In genomic region chr12:2578191-2578590, GRCh38 we compare ENCODE assay signal across 9 cellular contexts.
"Had no signal": no experiment of that assay in that cellular context is flagged by ENCODE, and none has a peak within 500 bp of the region (broad histone marks: within the 10 kb centered on the region; RNA-seq: fewer than 3 reads in every experiment).

No MANE protein-coding gene starts in this region.

- H3K36me3 Mint-ChIP-seq: IgD-negative memory B cell had no signal

- H3K36me3 ChIP-seq: HAP-1 had no signal

- H2AFZ ChIP-seq: GM23248 had no signal

- H3K27ac Mint-ChIP-seq: HFFc6, IgD-negative memory B cell had no signal

- H3K4me3 Mint-ChIP-seq: HFFc6, IgD-negative memory B cell had no signal

- H3K9ac ChIP-seq: GM23248 had no signal

- H3K4me1 ChIP-seq: HAP-1 had no signal

- H3K4me3 ChIP-seq: GM23248, HAP-1 had no signal

- H3K27ac ChIP-seq: GM23248, HL-60 had no signal

- H3K9me3 Mint-ChIP-seq: HFFc6, IgD-negative memory B cell had no signal

- DNase-seq: GM23248, GOT3, H7, HFFc6 had no signal

- ATAC-seq: HCT116, HepG2 had no signal

- H3K4me1 Mint-ChIP-seq: IgD-negative memory B cell had no signal

- H3K9me3 ChIP-seq: HAP-1 had no signal
